In the genomic region with DNA sequence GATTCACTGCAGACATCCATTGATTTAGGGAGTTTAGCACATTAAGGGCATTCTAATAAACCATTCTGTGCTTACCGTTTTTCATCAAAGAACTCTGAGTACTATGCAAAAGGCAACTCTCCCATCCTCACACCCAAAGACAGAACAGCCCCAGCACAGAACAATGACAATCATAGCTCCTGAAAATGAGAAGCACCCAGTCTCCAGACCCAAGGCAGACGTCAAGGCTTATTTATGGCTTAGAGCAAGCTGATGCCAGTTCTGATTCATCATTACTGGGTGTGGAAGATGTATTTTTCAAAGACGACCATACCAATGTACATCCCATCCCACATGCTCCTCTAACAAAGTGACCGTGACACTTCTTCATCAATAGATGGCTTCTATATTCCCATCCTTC, we compare ENCODE assay signal across 22 cellular contexts.
A peak's percentile ranks its signal among the peaks of the same experiment; 100 is the strongest.
DNase-seq lines count a peak whose midpoint lies in the region; ATAC-seq, FAIRE-seq and TF ChIP-seq lines count a peak whose summit lies in the region.
"Had no signal": no experiment of that assay in that cellular context is flagged by ENCODE, and none has a peak within 500 bp of the region (broad histone marks: within the 10 kb centered on the region; RNA-seq: fewer than 3 reads in every experiment).

No MANE protein-coding gene starts in this region.

- H3K27ac ChIP-seq in RWPE1, result peak overlapping the region; percentile 30; the same call in 1 of the 2 replicates
- no peak overlapping the region; the same call in 2 of the 3 replicates for H3K27ac ChIP-seq in K562 (ENCODE audit: extremely low read depth, low read depth, low read length)
- no peak overlapping the region for H3K27ac ChIP-seq in thyroid gland
- H3K27ac ChIP-seq: brain microvascular endothelial cell, colonic mucosa, ovary had no signal

- no peaks in the 10 kb centered on the region for H3K9me3 Mint-ChIP-seq in stimulated activated naive CD8-positive, alpha-beta T cell treated with anti-CD3 and anti-CD28 coated beads, Interleukin-15, Interleukin-2, amounts not matched to agents 100 ng/mL and 50 ng/mL, for 24 hours
- H3K9me3 Mint-ChIP-seq: activated naive CD4-positive, alpha-beta T cell treated with anti-CD3 and anti-CD28 coated beads for 36 hours had no signal

- H3K4me1 ChIP-seq in K562 (replicated peaks in 1 of 2; ENCODE audit: control insufficient read depth in 2 of 2, insufficient read depth in 2 of 2, low read length in 2 of 2) (peaks cover 34 to 75% of the 10 kb centered on the region in 2 experiments), thyroid gland (peaks cover 0 to 2% of the 10 kb centered on the region in 2 donors)
- H3K4me1 ChIP-seq: Caco-2, colonic mucosa had no signal

- 45% methylated on average over 4 of the region's 4 CpGs for WGBS in K562 (ENCODE audit: insufficient coverage, low coverage, missing lambda C conversion rate)
- 89 to 90% methylated on average over 4 of the region's 4 CpGs for WGBS in thyroid gland, 2 donors
- WGBS in lower leg skin, 2 donors, result 48 to 60% methylated on average over 4 of the region's 4 CpGs

- peak overlapping the region in 1 of 2 experiments; percentile 41; a peak in 1 of 4 replicates for H3K9ac ChIP-seq in K562 (ENCODE audit: insufficient read depth in 1 of 2, low read depth in 2 of 2, low read length in 2 of 2)

- no peak overlapping the region for H3K4me3 ChIP-seq in K562
- no peak overlapping the region for H3K4me3 ChIP-seq in thyroid gland (replicated peaks in 1 of 3)
- H3K4me3 ChIP-seq in lower leg skin (ENCODE audit: low read depth, poor library complexity, severe bottlenecking), result no peak overlapping the region
- H3K4me3 ChIP-seq: colonic mucosa, heart left ventricle, ovary had no signal

- intact Hi-C loops in K562 (cut with micrococcal nuclease) (no loop called here), thyroid gland (cut with DNase I) (no loop called here), lower leg skin (cut with DNase I; ENCODE audit: low total_unique reads) (no loop called here)

- CTCF ChIA-PET in RWPE1 (lab: Yijun Ruan, JAX) (no interaction called here), K562 (lab: Yijun Ruan, JAX; ENCODE audit: low intra/inter-chr PET ratio) (no interaction called here)

- H4K20me1 ChIP-seq in K562 (replicated peaks; ENCODE audit: control insufficient read depth, insufficient read depth, low read length), result no peaks in the 10 kb centered on the region

- TF ChIP-seq RAD21 in K562 (CRISPR knock-in tag; conservative IDR thresholded peaks at IDR 0.05 in 1 of 2, IDR thresholded peaks at IDR 0.05 in 1 of 2), result no peak

- no peak for TF ChIP-seq EP300 in K562 (IDR thresholded peaks at IDR 0.05; ENCODE audit: low read length)

- H3K79me2 ChIP-seq in K562 (ENCODE audit: control insufficient read depth, insufficient read depth, low read length), result peaks cover 95% of the 10 kb centered on the region

- H3K9me3 ChIP-seq in K562 (replicated peaks; ENCODE audit: control insufficient read depth, insufficient read depth, low read depth, low read length), result no peaks in the 10 kb centered on the region
- H3K9me3 ChIP-seq in thyroid gland, result no peaks in the 10 kb centered on the region
- H3K9me3 ChIP-seq: Caco-2, colonic mucosa, heart left ventricle, ovary had no signal

- BruUV-seq in K562 (replicated peaks; lab: Mats Ljungman, UMichigan), result no TSS peak

- DNase-seq in stimulated activated naive CD8-positive, alpha-beta T cell treated with anti-CD3 and anti-CD28 coated beads, Interleukin-15, Interleukin-2, amounts not matched to agents 100 U/mL and 50 U/mL, for 24 hours, result no peak
- DNase-seq in RWPE1 (ENCODE audit: low spot score), result no peak
- no peak for DNase-seq in K562 (ENCODE audit: extremely low read depth in 1 of 4, low spot score in 3 of 4)
- no peak for DNase-seq in thyroid gland
- DNase-seq in NCI-H1105 treated with DMSO at 0.1 percent for 48 hours (lab: John Stamatoyannopoulos, UW), result no peak
- no peak for DNase-seq in lower leg skin (ENCODE audit: low spot score in 2 of 2)
- DNase-seq: activated CD4-positive, CD25-positive, alpha-beta regulatory T cell; activated naive CD4-positive, alpha-beta T cell treated with anti-CD3 and anti-CD28 coated beads for 36 hours; brain microvascular endothelial cell; Caco-2; colonic mucosa; heart left ventricle; NCI-H2081; NCI-H526 treated with DMSO at 0.1 percent for 48 hours; ovary; SIG-M5; stimulated activated naive CD4-positive, alpha-beta T cell; T-helper 9 cell had no signal

- no peaks in the 10 kb centered on the region for H3K4me1 Mint-ChIP-seq in stimulated activated naive CD8-positive, alpha-beta T cell treated with anti-CD3 and anti-CD28 coated beads, Interleukin-15, Interleukin-2, amounts not matched to agents 100 ng/mL and 50 ng/mL, for 24 hours (ENCODE audit: low read depth)

- ATAC-seq in stimulated activated naive CD8-positive, alpha-beta T cell treated with anti-CD3 and anti-CD28 coated beads, Interleukin-15, Interleukin-2, amounts not matched to agents 100 U/mL and 50 U/mL, for 24 hours, result no peak
- no peak for ATAC-seq in K562
- ATAC-seq: heart left ventricle, sciatic nerve had no signal

- H3K27me3 ChIP-seq in K562 (ENCODE audit: control insufficient read depth in 2 of 2, insufficient read depth in 2 of 2, low read length in 2 of 2), result no peaks in the 10 kb centered on the region
- H3K27me3 ChIP-seq in thyroid gland, result no peaks in the 10 kb centered on the region
- H3K27me3 ChIP-seq: brain microvascular endothelial cell, colonic mucosa, heart left ventricle, ovary had no signal

- peak; percentile 42 for FAIRE-seq in K562 (lab: Jason Lieb, UNC)
- FAIRE-seq: endometrium had no signal

- H3K36me3 ChIP-seq in K562 (ENCODE audit: control insufficient read depth, insufficient read depth, low read length) (peaks cover 2% of the 10 kb centered on the region; the same call in 1 of the 3 replicates), thyroid gland (no peaks in the 10 kb centered on the region)
- H3K36me3 ChIP-seq: brain microvascular endothelial cell, colonic mucosa, heart left ventricle, ovary had no signal

- H3K27me3 Mint-ChIP-seq in stimulated activated naive CD8-positive, alpha-beta T cell treated with anti-CD3 and anti-CD28 coated beads, Interleukin-15, Interleukin-2, amounts not matched to agents 100 ng/mL and 50 ng/mL, for 24 hours, result no peaks in the 10 kb centered on the region
- H3K27me3 Mint-ChIP-seq: type B pancreatic cell had no signal

- H3K4me3 Mint-ChIP-seq in stimulated activated naive CD8-positive, alpha-beta T cell treated with anti-CD3 and anti-CD28 coated beads, Interleukin-15, Interleukin-2, amounts not matched to agents 100 ng/mL and 50 ng/mL, for 24 hours, result peak overlapping the region; percentile 24
- H3K4me3 Mint-ChIP-seq: activated naive CD4-positive, alpha-beta T cell treated with anti-CD3 and anti-CD28 coated beads for 36 hours; type B pancreatic cell had no signal

- H3K9me1 ChIP-seq in K562 (ENCODE audit: control insufficient read depth, insufficient read depth, low read length), result peaks cover 5% of the 10 kb centered on the region

- H3K27ac Mint-ChIP-seq in stimulated activated naive CD8-positive, alpha-beta T cell treated with anti-CD3 and anti-CD28 coated beads, Interleukin-15, Interleukin-2, amounts not matched to agents 100 ng/mL and 50 ng/mL, for 24 hours, result peak overlapping the region; percentile 53
- H3K27ac Mint-ChIP-seq: type B pancreatic cell had no signal

- in situ Hi-C loops in K562 (cut with MboI), result no loop called here

- TF ChIP-seq POLR2A in K562 (conservative IDR thresholded peaks at IDR 0.05) (no peak), thyroid gland (IDR thresholded peaks at IDR 0.05) (no peak), lower leg skin (IDR thresholded peaks at IDR 0.05) (no peak)

- H2AFZ ChIP-seq in K562 (ENCODE audit: low read depth, low read length), result no peak overlapping the region

- peaks cover 33% of the 10 kb centered on the region for H3K36me3 Mint-ChIP-seq in stimulated activated naive CD8-positive, alpha-beta T cell treated with anti-CD3 and anti-CD28 coated beads, Interleukin-15, Interleukin-2, amounts not matched to agents 100 ng/mL and 50 ng/mL, for 24 hours (ENCODE audit: low read depth)
- H3K36me3 Mint-ChIP-seq: type B pancreatic cell had no signal

- H3K4me2 ChIP-seq in K562 (ENCODE audit: insufficient read depth, low read length), result peak overlapping the region; percentile 66

- no peak for TF ChIP-seq CTCF in RWPE1 (conservative IDR thresholded peaks at IDR 0.05; ENCODE audit: low read depth)
- TF ChIP-seq CTCF in K562 (IDR thresholded peaks at IDR 0.05 in 2 of 3, conservative IDR thresholded peaks at IDR 0.05 in 1 of 3; ENCODE audit: insufficient read depth in 2 of 3, low read depth in 1 of 3, low read length in 3 of 3), result no peak
- no peak for TF ChIP-seq CTCF in thyroid gland (IDR thresholded peaks at IDR 0.05)
- no peak for TF ChIP-seq CTCF in lower leg skin (IDR thresholded peaks at IDR 0.05)

- POLR2A ChIA-PET in RWPE1 (lab: Yijun Ruan, JAX; ENCODE audit: low non-redundant PET) (no interaction called here), K562 (lab: Yijun Ruan, JAX) (interaction anchor here (0.9 to 1.4 kb wide), 2 partner anchors 11 to 12 kb away, joined by 4 read pairs; no protein-coding TSS in a partner anchor)

TF ChIP-seq in K562, 482 proteins besides CTCF, POLR2A, EP300 and RAD21:
- TF ChIP-seq MEIS2 (IDR thresholded peaks at IDR 0.05; ENCODE audit: partially characterized antibody), result peak; percentile 78
- TF ChIP-seq MAFG (tag; conservative IDR thresholded peaks at IDR 0.05), result no peak
- TF ChIP-seq, protein P1, sequence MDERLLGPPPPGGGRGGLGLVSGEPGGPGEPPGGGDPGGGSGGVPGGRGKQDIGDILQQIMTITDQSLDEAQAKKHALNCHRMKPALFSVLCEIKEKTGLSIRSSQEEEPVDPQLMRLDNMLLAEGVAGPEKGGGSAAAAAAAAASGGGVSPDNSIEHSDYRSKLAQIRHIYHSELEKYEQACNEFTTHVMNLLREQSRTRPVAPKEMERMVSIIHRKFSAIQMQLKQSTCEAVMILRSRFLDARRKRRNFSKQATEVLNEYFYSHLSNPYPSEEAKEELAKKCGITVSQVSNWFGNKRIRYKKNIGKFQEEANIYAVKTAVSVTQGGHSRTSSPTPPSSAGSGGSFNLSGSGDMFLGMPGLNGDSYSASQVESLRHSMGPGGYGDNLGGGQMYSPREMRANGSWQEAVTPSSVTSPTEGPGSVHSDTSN (CRISPR knock-in tag; IDR thresholded peaks at IDR 0.05; ENCODE audit: low read depth), result no peak
- TF ChIP-seq, protein P1 (tag; conservative IDR thresholded peaks at IDR 0.05; ENCODE audit: low read depth), result 0 out of 2 replicates have a peak, but pooled peaks have one; percentile 37
